Comparison of ENCODE assay signal across 8 cellular contexts in genomic region chrX:13689519-13690211, GRCh38. TPM values are rescaled to one million over a fixed set of nuclear protein-coding genes. Genes with fewer than 3 reads are reported as not detected.
DNase-seq lines count a peak whose midpoint lies in the region; ATAC-seq and TF ChIP-seq lines count a peak whose summit lies in the region.

No MANE protein-coding gene starts in this region.

- H3K36me3 Mint-ChIP-seq in Caco-2 (ENCODE audit: insufficient read depth, unreplicated experiment): peaks cover 23% of the 10 kb centered on the region
- peaks cover 10% of the 10 kb centered on the region for H3K36me3 Mint-ChIP-seq in activated T-helper 2 cell treated with anti-CD3 and anti-CD28 coated beads, Interferon-gamma antibody, Interleukin-2, Interleukin-4, amounts not matched to agents 10 μg/mL and 5 μg/mL and 100 μg/mL, durations not matched to agents 14 hours and 24 hours and 36 hours (ENCODE audit: low read depth)

- no peaks in the 10 kb centered on the region for H3K36me3 ChIP-seq in Caco-2 (ENCODE audit: control insufficient read depth, insufficient read depth, low read length)
- no peaks in the 10 kb centered on the region for H3K36me3 ChIP-seq in hepatocyte (replicated peaks; ENCODE audit: insufficient read depth, low read depth)
- H3K36me3 ChIP-seq in smooth muscle cell (ENCODE audit: low read depth): no peaks in the 10 kb centered on the region

- no peaks in the 10 kb centered on the region; the same call in 1 of the 2 replicates for H3K4me1 ChIP-seq in Caco-2
- H3K4me1 ChIP-seq in hepatocyte (ENCODE audit: insufficient read depth): peaks cover 3% of the 10 kb centered on the region
- peaks cover 6% of the 10 kb centered on the region for H3K4me1 ChIP-seq in smooth muscle cell (ENCODE audit: low read depth)

- H3K4me3 Mint-ChIP-seq in Caco-2 (ENCODE audit: unreplicated experiment): peak overlapping the region; percentile 84
- H3K4me3 Mint-ChIP-seq in activated T-helper 2 cell treated with anti-CD3 and anti-CD28 coated beads, Interferon-gamma antibody, Interleukin-2, Interleukin-4, amounts not matched to agents 10 μg/mL and 5 μg/mL and 100 μg/mL, durations not matched to agents 14 hours and 24 hours and 36 hours (ENCODE audit: low read depth): peak overlapping the region; percentile 87

- CTCF ChIA-PET in Caco-2 (lab: Charles Lee): no interaction called here

- H3K27me3 ChIP-seq in Caco-2 (replicated peaks; ENCODE audit: control insufficient read depth, insufficient read depth, low read length) (no peaks in the 10 kb centered on the region), hepatocyte (no peaks in the 10 kb centered on the region), smooth muscle cell (ENCODE audit: low read depth) (no peaks in the 10 kb centered on the region)

- no peaks in the 10 kb centered on the region for H3K27me3 Mint-ChIP-seq in Caco-2 (ENCODE audit: insufficient read depth, unreplicated experiment)
- H3K27me3 Mint-ChIP-seq in activated T-helper 2 cell treated with anti-CD3 and anti-CD28 coated beads, Interferon-gamma antibody, Interleukin-2, Interleukin-4, amounts not matched to agents 10 μg/mL and 5 μg/mL and 100 μg/mL, durations not matched to agents 14 hours and 24 hours and 36 hours (ENCODE audit: low read depth): no peaks in the 10 kb centered on the region

- peak overlapping the region; percentile 99 for H3K27ac ChIP-seq in hepatocyte
- H3K27ac ChIP-seq in smooth muscle cell (ENCODE audit: low read depth): peak overlapping the region; percentile 94

- no peaks in the 10 kb centered on the region for H3K9me3 Mint-ChIP-seq in Caco-2 (ENCODE audit: unreplicated experiment)
- H3K9me3 Mint-ChIP-seq in activated T-helper 2 cell treated with anti-CD3 and anti-CD28 coated beads, Interferon-gamma antibody, Interleukin-2, Interleukin-4, amounts not matched to agents 10 μg/mL and 5 μg/mL and 100 μg/mL, durations not matched to agents 14 hours and 24 hours and 36 hours: no peaks in the 10 kb centered on the region

- peak overlapping the region; percentile 86 for H3K27ac Mint-ChIP-seq in Caco-2 (ENCODE audit: unreplicated experiment)
- peak overlapping the region; percentile 62 for H3K27ac Mint-ChIP-seq in activated T-helper 2 cell treated with anti-CD3 and anti-CD28 coated beads, Interferon-gamma antibody, Interleukin-2, Interleukin-4, amounts not matched to agents 10 μg/mL and 5 μg/mL and 100 μg/mL, durations not matched to agents 14 hours and 24 hours and 36 hours

- H3F3A ChIP-seq in smooth muscle cell (ENCODE audit: low read depth): no peaks in the 10 kb centered on the region

- intact Hi-C loops in Caco-2 (cut with micrococcal nuclease; ENCODE audit: unreplicated experiment): loop anchor here (1.0 kb wide), 1 partner anchor 31 kb away; no protein-coding TSS in a partner anchor
- intact Hi-C loops in activated T-helper 2 cell treated with anti-CD3 and anti-CD28 coated beads, Interferon-gamma antibody, Interleukin-2, Interleukin-4, amounts not matched to agents 10 μg/mL and 5 μg/mL and 100 μg/mL, durations not matched to agents 14 hours and 24 hours and 36 hours (cut with micrococcal nuclease): loop anchor here (2.0 kb wide), 1 partner anchor 45 kb away; the partner anchor contains the start of genes OFD1 and TRAPPC2

- no peaks in the 10 kb centered on the region for H3K9me3 ChIP-seq in Caco-2
- no peaks in the 10 kb centered on the region for H3K9me3 ChIP-seq in hepatocyte (ENCODE audit: low read depth)
- no peaks in the 10 kb centered on the region for H3K9me3 ChIP-seq in smooth muscle cell (replicated peaks; ENCODE audit: low read depth)

- H3K4me2 ChIP-seq in hepatocyte (peak overlapping the region; percentile 74), smooth muscle cell (peak overlapping the region; percentile 86)

- H3K79me2 ChIP-seq in hepatocyte: peaks cover 53% of the 10 kb centered on the region
- peaks cover 51% of the 10 kb centered on the region for H3K79me2 ChIP-seq in smooth muscle cell (ENCODE audit: low read depth)

- H3K9ac ChIP-seq in smooth muscle cell (ENCODE audit: low read depth): peak overlapping the region; percentile 96

- ATAC-seq in HG03460 (IDR thresholded peaks at IDR 0.05; ENCODE audit: unreplicated experiment) (peak; percentile 7), GM21576 (IDR thresholded peaks at IDR 0.05; ENCODE audit: unreplicated experiment) (no peak)

- H3K4me1 Mint-ChIP-seq in Caco-2 (ENCODE audit: low read depth, unreplicated experiment): peaks cover 20% of the 10 kb centered on the region
- peaks cover 48% of the 10 kb centered on the region for H3K4me1 Mint-ChIP-seq in activated T-helper 2 cell treated with anti-CD3 and anti-CD28 coated beads, Interferon-gamma antibody, Interleukin-2, Interleukin-4, amounts not matched to agents 10 μg/mL and 5 μg/mL and 100 μg/mL, durations not matched to agents 14 hours and 24 hours and 36 hours (ENCODE audit: low read depth)

- H3K4me3 ChIP-seq in Caco-2 (ENCODE audit: low read depth, low read length) (peak overlapping the region; percentile 76), hepatocyte (peak overlapping the region; percentile 62), smooth muscle cell (peak overlapping the region; percentile 67)

- no peaks in the 10 kb centered on the region for H3K9me2 ChIP-seq in hepatocyte (replicated peaks; ENCODE audit: insufficient read depth)

- peak overlapping the region; percentile 9 for H2AFZ ChIP-seq in hepatocyte
- H2AFZ ChIP-seq in smooth muscle cell (ENCODE audit: low read depth): peak overlapping the region; percentile 59

- BruUV-seq in Caco-2 (replicated peaks; lab: Mats Ljungman, UMichigan): TSS peak; percentile 58

- TF ChIP-seq CTCF in Caco-2 (IDR thresholded peaks at IDR 0.05; ENCODE audit: insufficient read depth in 1 of 2, low read depth in 1 of 2, low read length in 1 of 2, severe bottlenecking in 1 of 2, unreplicated experiment in 1 of 2): no peak
- TF ChIP-seq CTCF in hepatocyte (IDR thresholded peaks at IDR 0.05; ENCODE audit: poor library complexity): no peak
- no peak for TF ChIP-seq CTCF in smooth muscle cell (IDR thresholded peaks at IDR 0.05; ENCODE audit: borderline replicate concordance, insufficient read depth, poor library complexity, severe bottlenecking)

- POLR2A ChIA-PET in Caco-2 (lab: Charles Lee): interaction anchor here (1.2 to 2.3 kb wide), 3 partner anchors 20 to 45 kb away, joined by 4 to 8 read pairs (median 5); partner anchors contain the start of genes OFD1, TCEANC and TRAPPC2

- no peak for DNase-seq in Caco-2
- no peak for DNase-seq in activated T-helper 2 cell treated with anti-CD3 and anti-CD28 coated beads, Interferon-gamma antibody, Interleukin-2, Interleukin-4, amounts not matched to agents 10 μg/mL and 5 μg/mL and 100 μg/mL, durations not matched to agents 14 hours and 24 hours and 36 hours (ENCODE audit: low spot score)
- DNase-seq in hepatocyte (ENCODE audit: low spot score): no peak
- DNase-seq in smooth muscle cell (lab: John Stamatoyannopoulos, UW; ENCODE audit: unreplicated experiment): no peak
- DNase-seq in GDM1 (lab: John Stamatoyannopoulos, UW): no peak
- no peak for DNase-seq in cerebellar nuclear complex (lab: John Stamatoyannopoulos, UW)

- WGBS in hepatocyte (ENCODE audit: low lambda C conversion rate, missing lambda C conversion rate): 40% methylated on average over 26 of the region's 26 CpGs
- 38% methylated on average over 26 of the region's 26 CpGs for WGBS in smooth muscle cell (ENCODE audit: low lambda C conversion rate)

- peaks cover 21% of the 10 kb centered on the region for H4K20me1 ChIP-seq in hepatocyte (ENCODE audit: insufficient read depth, poor library complexity, severe bottlenecking)
- peaks cover 37% of the 10 kb centered on the region for H4K20me1 ChIP-seq in smooth muscle cell (ENCODE audit: low read depth)

RNA-seq across cellular contexts. Expression of gene RAB9A, which starts 0.7 kb away (rescaled TPM):
- 22.9 and 25.5 TPM in 2 replicates for total RNA-seq in Caco-2 (2022)
- 13.0 and 14.6 TPM in 2 replicates for total RNA-seq in activated T-helper 2 cell treated with anti-CD3 and anti-CD28 coated beads, Interferon-gamma antibody, Interleukin-2, Interleukin-4, amounts not matched to agents 10 μg/mL and 5 μg/mL and 100 μg/mL, durations not matched to agents 14 hours and 24 hours and 36 hours
- total RNA-seq in hepatocyte: 66.1 and 73.0 TPM in 2 replicates
- 51.2 and 53.9 TPM in 2 replicates for polyA plus RNA-seq in hepatocyte
- total RNA-seq in smooth muscle cell: 25.8 and 42.3 TPM in 2 replicates
- 22.1 and 31.5 TPM in 2 replicates for polyA plus RNA-seq in smooth muscle cell

RNA-seq across cellular contexts. Expression of gene TCEANC, which starts 36.7 kb away (rescaled TPM):
- total RNA-seq in Caco-2 (2022) (1.6 and 2.0 TPM in 2 replicates), hepatocyte (5.4 and 5.5 TPM in 2 replicates), smooth muscle cell (2.5 and 2.6 TPM in 2 replicates)
- total RNA-seq in activated T-helper 2 cell treated with anti-CD3 and anti-CD28 coated beads, Interferon-gamma antibody, Interleukin-2, Interleukin-4, amounts not matched to agents 10 μg/mL and 5 μg/mL and 100 μg/mL, durations not matched to agents 14 hours and 24 hours and 36 hours: 2.5 and 2.8 TPM in 2 replicates
- polyA plus RNA-seq in hepatocyte (1.8 and 2.0 TPM in 2 replicates), smooth muscle cell (1.2 and 1.9 TPM in 2 replicates)

RNA-seq across cellular contexts. Expression of gene TRAPPC2, which starts 44.8 kb away (rescaled TPM):
- total RNA-seq in Caco-2 (2022) (19.3 and 19.4 TPM in 2 replicates), hepatocyte (23.4 and 24.8 TPM in 2 replicates), smooth muscle cell (7.6 and 9.5 TPM in 2 replicates)
- total RNA-seq in activated T-helper 2 cell treated with anti-CD3 and anti-CD28 coated beads, Interferon-gamma antibody, Interleukin-2, Interleukin-4, amounts not matched to agents 10 μg/mL and 5 μg/mL and 100 μg/mL, durations not matched to agents 14 hours and 24 hours and 36 hours: 14.7 and 15.2 TPM in 2 replicates
- polyA plus RNA-seq in hepatocyte (11.7 and 15.8 TPM in 2 replicates), smooth muscle cell (6.1 and 9.4 TPM in 2 replicates)

RNA-seq across cellular contexts. Expression of gene OFD1, which starts 44.9 kb away (rescaled TPM):
- total RNA-seq in Caco-2 (2022) (33.9 and 34.0 TPM in 2 replicates), hepatocyte (23.5 and 27.6 TPM in 2 replicates), smooth muscle cell (14.4 and 17.6 TPM in 2 replicates)
- total RNA-seq in activated T-helper 2 cell treated with anti-CD3 and anti-CD28 coated beads, Interferon-gamma antibody, Interleukin-2, Interleukin-4, amounts not matched to agents 10 μg/mL and 5 μg/mL and 100 μg/mL, durations not matched to agents 14 hours and 24 hours and 36 hours: 21.0 and 23.4 TPM in 2 replicates
- polyA plus RNA-seq in hepatocyte (23.5 and 30.6 TPM in 2 replicates), smooth muscle cell (12.5 and 23.0 TPM in 2 replicates)
